In genomic region chr6:98094696-98095095, GRCh38 we compare ENCODE assay signal across 25 cellular contexts.
"Had no signal": no experiment of that assay in that cellular context is flagged by ENCODE, and none has a peak within 500 bp of the region (broad histone marks: within the 10 kb centered on the region; RNA-seq: fewer than 3 reads in every experiment).

No MANE protein-coding gene starts in this region.

- H3K4me1 ChIP-seq: colonic mucosa, psoas muscle, spleen, tibial nerve, upper lobe of left lung had no signal

- H3K27ac ChIP-seq: colonic mucosa, ovary, psoas muscle, skin epidermis, spleen, thoracic aorta, tibial nerve, upper lobe of left lung had no signal

- H3K36me3 ChIP-seq: colonic mucosa, ovary, spleen, thoracic aorta, tibial nerve, upper lobe of left lung had no signal

- H3K9me3 ChIP-seq: colonic mucosa, ovary, psoas muscle, spleen, thoracic aorta, tibial nerve, upper lobe of left lung had no signal

- H3K27ac Mint-ChIP-seq: effector memory CD8-positive, alpha-beta T cell; naive thymus-derived CD4-positive, alpha-beta T cell; nephron progenitor cell; stimulated activated naive B cell treated with anti-CD40 and anti-IgM and Interleukin-4, amounts not matched to agents 10 μg/mL and 1 μg/mL and 100 μg/mL, for 72 hours; stimulated activated naive CD8-positive, alpha-beta T cell treated with anti-CD3 and anti-CD28 coated beads, Interleukin-15, Interleukin-2, amounts not matched to agents 100 ng/mL and 50 ng/mL, for 24 hours had no signal

- H3K9me3 Mint-ChIP-seq: stimulated activated naive CD8-positive, alpha-beta T cell treated with anti-CD3 and anti-CD28 coated beads, Interleukin-15, Interleukin-2, amounts not matched to agents 100 ng/mL and 50 ng/mL, for 24 hours had no signal

- DNase-seq: colonic mucosa; dermis blood vessel endothelial cell; effector memory CD8-positive, alpha-beta T cell; head of caudate nucleus; kidney; mesendoderm; midbrain; naive thymus-derived CD4-positive, alpha-beta T cell; nephron progenitor cell; nucleus accumbens; ovary; posterior cingulate gyrus; psoas muscle; right cardiac atrium; spleen; stimulated activated naive B cell treated with anti-CD40 and anti-IgM and Interleukin-4, amounts not matched to agents 10 μg/mL and 1 μg/mL and 100 μg/mL, for 72 hours; upper lobe of left lung had no signal

- H3K36me3 Mint-ChIP-seq: naive thymus-derived CD4-positive, alpha-beta T cell; stimulated activated naive B cell treated with anti-CD40 and anti-IgM and Interleukin-4, amounts not matched to agents 10 μg/mL and 1 μg/mL and 100 μg/mL, for 72 hours had no signal

- FAIRE-seq: endometrium, frontal cortex, urothelium cell line had no signal

- H3K4me1 Mint-ChIP-seq: naive thymus-derived CD4-positive, alpha-beta T cell; nephron progenitor cell; stimulated activated naive B cell treated with anti-CD40 and anti-IgM and Interleukin-4, amounts not matched to agents 10 μg/mL and 1 μg/mL and 100 μg/mL, for 72 hours had no signal

- H3K4me3 ChIP-seq: colonic mucosa, ovary, psoas muscle, skin epidermis, spleen, thoracic aorta, tibial nerve, upper lobe of left lung had no signal

- H3K4me3 Mint-ChIP-seq: effector memory CD8-positive, alpha-beta T cell; naive thymus-derived CD4-positive, alpha-beta T cell; nephron progenitor cell; stimulated activated naive B cell treated with anti-CD40 and anti-IgM and Interleukin-4, amounts not matched to agents 10 μg/mL and 1 μg/mL and 100 μg/mL, for 72 hours; stimulated activated naive CD8-positive, alpha-beta T cell treated with anti-CD3 and anti-CD28 coated beads, Interleukin-15, Interleukin-2, amounts not matched to agents 100 ng/mL and 50 ng/mL, for 24 hours had no signal

- H3K27me3 Mint-ChIP-seq: effector memory CD8-positive, alpha-beta T cell; naive thymus-derived CD4-positive, alpha-beta T cell; stimulated activated naive B cell treated with anti-CD40 and anti-IgM and Interleukin-4, amounts not matched to agents 10 μg/mL and 1 μg/mL and 100 μg/mL, for 72 hours; stimulated activated naive CD8-positive, alpha-beta T cell treated with anti-CD3 and anti-CD28 coated beads, Interleukin-15, Interleukin-2, amounts not matched to agents 100 ng/mL and 50 ng/mL, for 24 hours had no signal

- ATAC-seq: effector memory CD8-positive, alpha-beta T cell; left lobe of liver; naive thymus-derived CD4-positive, alpha-beta T cell; psoas muscle; right cardiac atrium; stimulated activated naive B cell treated with anti-CD40 and anti-IgM and Interleukin-4, amounts not matched to agents 10 μg/mL and 1 μg/mL and 100 μg/mL, for 72 hours had no signal

- H3K27me3 ChIP-seq: colonic mucosa, ovary, spleen, tibial nerve, upper lobe of left lung had no signal
